13 cellular contexts compared by ENCODE assay signal in the genomic region with DNA sequence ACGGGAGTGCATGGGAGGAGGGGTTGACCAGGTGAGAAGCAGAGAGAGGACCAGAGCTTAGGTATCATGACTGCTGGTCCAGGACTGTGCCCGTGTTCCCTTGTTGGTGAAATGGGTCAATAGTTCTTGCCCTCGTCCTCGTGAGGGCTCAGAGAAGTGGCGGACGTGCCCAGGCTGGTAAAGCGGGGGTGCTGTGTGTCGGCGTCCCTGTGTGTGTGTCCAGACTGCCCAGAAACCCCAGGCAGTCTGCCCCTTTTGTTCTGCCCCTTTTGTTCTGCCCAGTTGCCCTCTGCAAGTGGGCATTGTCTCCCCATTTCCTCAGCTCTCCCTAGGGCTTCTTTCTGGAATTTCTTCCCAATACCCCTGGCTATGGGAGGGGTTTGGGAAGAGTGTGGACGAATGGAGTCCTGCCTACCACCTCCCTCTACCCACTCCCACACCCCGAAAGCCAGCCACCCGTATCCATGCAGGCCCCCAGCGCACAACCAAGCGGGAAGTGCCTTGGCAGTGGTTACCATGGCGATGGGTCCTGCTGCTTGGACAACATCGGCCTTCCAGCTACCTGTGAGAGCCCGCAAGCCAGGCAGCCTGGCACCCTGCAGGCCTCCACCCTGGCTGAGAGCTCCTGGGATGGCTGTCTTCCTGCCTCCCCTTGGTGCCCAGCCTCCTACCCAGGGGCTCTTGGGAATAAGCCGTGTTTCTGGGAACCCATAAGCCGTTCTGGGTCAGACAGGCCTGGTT. TPM values are rescaled to one million over a fixed set of nuclear protein-coding genes. Genes with fewer than 3 reads are reported as not detected.
DNase-seq lines count a peak whose midpoint lies in the region; ATAC-seq and TF ChIP-seq lines count a peak whose summit lies in the region.
"Had no signal": no experiment of that assay in that cellular context is flagged by ENCODE, and none has a peak within 500 bp of the region (broad histone marks: within the 10 kb centered on the region; RNA-seq: fewer than 3 reads in every experiment).

No MANE protein-coding gene starts in this region.

- no peak overlapping the region for H3K9ac ChIP-seq in mesendoderm (ENCODE audit: low read length)

- H3K4me3 ChIP-seq in heart right ventricle (no peak overlapping the region), mesendoderm (ENCODE audit: low read length) (no peak overlapping the region)
- H3K4me3 ChIP-seq: HAP-1, upper lobe of right lung had no signal

- no peak overlapping the region for H3K23ac ChIP-seq in mesendoderm (ENCODE audit: low read length)

- peaks cover 64% of the 10 kb centered on the region for H3K4me1 Mint-ChIP-seq in brain
- H3K4me1 Mint-ChIP-seq in HFFc6 (ENCODE audit: low read depth), result peaks cover 12% of the 10 kb centered on the region
- no peaks in the 10 kb centered on the region for H3K4me1 Mint-ChIP-seq in activated CD4-positive, alpha-beta T cell treated with anti-CD3 and anti-CD28 coated beads, Interleukin-2, amount 10 ng/mL, durations not matched to agents 24 days and 14 days
- H3K4me1 Mint-ChIP-seq: activated CD4-positive, alpha-beta T cell treated with anti-CD3 and anti-CD28 coated beads, Interleukin-2, amount 10 ng/mL, durations not matched to agents 7 days and 5 days had no signal

- H3K27ac Mint-ChIP-seq in brain (peak overlapping the region; percentile 37 to 89 (median 69)), HFFc6 (no peak overlapping the region)
- H3K27ac Mint-ChIP-seq in activated CD4-positive, alpha-beta T cell treated with anti-CD3 and anti-CD28 coated beads, Interleukin-2, amount 10 ng/mL, durations not matched to agents 24 days and 14 days, result no peak overlapping the region
- H3K27ac Mint-ChIP-seq: activated CD4-positive, alpha-beta T cell treated with anti-CD3 and anti-CD28 coated beads, Interleukin-2, amount 10 ng/mL, durations not matched to agents 7 days and 5 days; natural killer cell treated with Interleukin-12 subunit alpha and Interleukin-12 subunit beta and Interleukin-15 and Interleukin-18, amount 100 ng/mL, for 72 hours had no signal

- TF ChIP-seq CTCF in heart right ventricle (IDR thresholded peaks at IDR 0.05) (no peak), brain (conservative IDR thresholded peaks at IDR 0.05) (no peak), HFFc6 (IDR thresholded peaks at IDR 0.05) (no peak)

- H4K5ac ChIP-seq in mesendoderm (ENCODE audit: low read length), result no peak overlapping the region

- no peaks in the 10 kb centered on the region for H3K27me3 Mint-ChIP-seq in brain
- no peaks in the 10 kb centered on the region; the same call in none of the 2 replicates for H3K27me3 Mint-ChIP-seq in HFFc6 (ENCODE audit: insufficient read depth)
- no peaks in the 10 kb centered on the region for H3K27me3 Mint-ChIP-seq in activated CD4-positive, alpha-beta T cell treated with anti-CD3 and anti-CD28 coated beads, Interleukin-2, amount 10 ng/mL, durations not matched to agents 24 days and 14 days
- H3K27me3 Mint-ChIP-seq: activated CD4-positive, alpha-beta T cell treated with anti-CD3 and anti-CD28 coated beads, Interleukin-2, amount 10 ng/mL, durations not matched to agents 7 days and 5 days; natural killer cell treated with Interleukin-12 subunit alpha and Interleukin-12 subunit beta and Interleukin-15 and Interleukin-18, amount 100 ng/mL, for 72 hours had no signal

- no peak overlapping the region for H3K4me3 Mint-ChIP-seq in brain
- no peak overlapping the region for H3K4me3 Mint-ChIP-seq in HFFc6
- no peak overlapping the region for H3K4me3 Mint-ChIP-seq in activated CD4-positive, alpha-beta T cell treated with anti-CD3 and anti-CD28 coated beads, Interleukin-2, amount 10 ng/mL, durations not matched to agents 24 days and 14 days
- H3K4me3 Mint-ChIP-seq: activated CD4-positive, alpha-beta T cell treated with anti-CD3 and anti-CD28 coated beads, Interleukin-2, amount 10 ng/mL, durations not matched to agents 7 days and 5 days; natural killer cell treated with Interleukin-12 subunit alpha and Interleukin-12 subunit beta and Interleukin-15 and Interleukin-18, amount 100 ng/mL, for 72 hours had no signal

- no peak overlapping the region for H2AK5ac ChIP-seq in mesendoderm (ENCODE audit: low read length)

- H3K4me2 ChIP-seq in mesendoderm (ENCODE audit: low read length), result no peak overlapping the region

- H3K27me3 ChIP-seq in heart right ventricle (no peaks in the 10 kb centered on the region), mesendoderm (ENCODE audit: insufficient read depth, low read length, poor library complexity) (no peaks in the 10 kb centered on the region)
- H3K27me3 ChIP-seq: upper lobe of right lung had no signal

- WGBS in heart right ventricle, 2 donors, result 60 to 77% methylated on average over 19 of the region's 19 CpGs
- no CpG with 5 or more reads among the region's 19 CpGs for WGBS in mesendoderm (ENCODE audit: extremely low coverage, insufficient coverage, low lambda C conversion rate)

- no peaks in the 10 kb centered on the region for H3K9me3 ChIP-seq in heart right ventricle
- H3K9me3 ChIP-seq: HAP-1, upper lobe of right lung had no signal

- H3K36me3 Mint-ChIP-seq in brain (no peaks in the 10 kb centered on the region), HFFc6 (ENCODE audit: low read depth) (no peaks in the 10 kb centered on the region)
- H3K36me3 Mint-ChIP-seq in activated CD4-positive, alpha-beta T cell treated with anti-CD3 and anti-CD28 coated beads, Interleukin-2, amount 10 ng/mL, durations not matched to agents 24 days and 14 days (ENCODE audit: low read depth), result no peaks in the 10 kb centered on the region
- H3K36me3 Mint-ChIP-seq: natural killer cell treated with Interleukin-12 subunit alpha and Interleukin-12 subunit beta and Interleukin-15 and Interleukin-18, amount 100 ng/mL, for 72 hours had no signal

- no peaks in the 10 kb centered on the region for H3K79me2 ChIP-seq in mesendoderm (ENCODE audit: control insufficient read depth, insufficient read depth, low read length)

- H3K18ac ChIP-seq in mesendoderm (ENCODE audit: low read length), result no peak overlapping the region

- no peaks in the 10 kb centered on the region for H3K79me1 ChIP-seq in mesendoderm (ENCODE audit: low read length)

- H2BK5ac ChIP-seq in mesendoderm (ENCODE audit: low read length), result no peak overlapping the region

- no peak overlapping the region for H3K4ac ChIP-seq in mesendoderm (ENCODE audit: low read depth, low read length)

- DNase-seq in heart right ventricle, result no peak
- DNase-seq in Right ventricle myocardium inferior (ENCODE audit: missing footprints), result no peak
- DNase-seq in mesendoderm, result peak; percentile 70
- no peak for DNase-seq in HFFc6
- DNase-seq in activated CD4-positive, alpha-beta T cell treated with anti-CD3 and anti-CD28 coated beads, Interleukin-2, amount 10 ng/mL, durations not matched to agents 24 days and 14 days, result no peak
- no peak for DNase-seq in foreskin melanocyte
- DNase-seq: activated CD4-positive, alpha-beta T cell treated with anti-CD3 and anti-CD28 coated beads, Interleukin-2, amount 10 ng/mL, durations not matched to agents 7 days and 5 days; stimulated activated CD4-positive, alpha-beta T cell treated with anti-CD3 and anti-CD28 coated beads, Interleukin-4, amount 100 ng/mL, for 4 hours; upper lobe of right lung had no signal

- intact Hi-C loops in heart right ventricle (cut with DNase I), result loop anchor here in 3 of 10 donors (5.0 kb wide), 1 partner anchor 35 kb away; the partner anchor contains the start of gene ACOT11 (in 3 of the 3)
- intact Hi-C loops in Right ventricle myocardium inferior (cut with DNase I), result loop anchor here (10.0 kb wide), 1 partner anchor 178 kb away; the partner anchor contains the start of gene SSBP3
- intact Hi-C loops in activated CD4-positive, alpha-beta T cell treated with anti-CD3 and anti-CD28 coated beads, Interleukin-2, amount 10 ng/mL, durations not matched to agents 24 days and 14 days (cut with micrococcal nuclease), result no loop called here

- H2BK15ac ChIP-seq in mesendoderm (replicated peaks; ENCODE audit: low read depth), result no peak overlapping the region

- no peak overlapping the region for H3K56ac ChIP-seq in mesendoderm (ENCODE audit: low read length)

- H3K4me1 ChIP-seq in heart right ventricle (peaks cover 12 to 89% (median 63%) of the 10 kb centered on the region in 9 donors), mesendoderm (ENCODE audit: control insufficient read depth, low read depth, low read length) (no peaks in the 10 kb centered on the region)
- H3K4me1 ChIP-seq: HAP-1 had no signal

- H3K27ac ChIP-seq in heart right ventricle, result peak overlapping the region; percentile 65 to 93 (median 87)
- H3K27ac ChIP-seq in mesendoderm (ENCODE audit: low read depth, low read length), result no peak overlapping the region

- ATAC-seq in heart right ventricle (peak in 1 of 8 donors; percentile 16), Right ventricle myocardium inferior (no peak), GM18907 (IDR thresholded peaks at IDR 0.05; ENCODE audit: unreplicated experiment) (no peak)
- ATAC-seq: natural killer cell treated with Interleukin-12 subunit alpha and Interleukin-12 subunit beta and Interleukin-15 and Interleukin-18, amount 100 ng/mL, for 72 hours had no signal

- H3K9me3 Mint-ChIP-seq in brain, result peaks cover 0 to 2% (median 0%) of the 10 kb centered on the region in 5 experiments
- H3K9me3 Mint-ChIP-seq in HFFc6, result no peaks in the 10 kb centered on the region
- H3K9me3 Mint-ChIP-seq in activated CD4-positive, alpha-beta T cell treated with anti-CD3 and anti-CD28 coated beads, Interleukin-2, amount 10 ng/mL, durations not matched to agents 24 days and 14 days, result no peaks in the 10 kb centered on the region
- H3K9me3 Mint-ChIP-seq: activated CD4-positive, alpha-beta T cell treated with anti-CD3 and anti-CD28 coated beads, Interleukin-2, amount 10 ng/mL, durations not matched to agents 7 days and 5 days; natural killer cell treated with Interleukin-12 subunit alpha and Interleukin-12 subunit beta and Interleukin-15 and Interleukin-18, amount 100 ng/mL, for 72 hours had no signal

- no peak overlapping the region for H4K8ac ChIP-seq in mesendoderm (ENCODE audit: low read depth, low read length)

- no peak overlapping the region for H2BK120ac ChIP-seq in mesendoderm (ENCODE audit: low read depth, low read length)

- H3K36me3 ChIP-seq in heart right ventricle (peaks cover 0 to 5% (median 0%) of the 10 kb centered on the region in 9 donors), mesendoderm (ENCODE audit: control insufficient read depth, insufficient read depth, low read length) (no peaks in the 10 kb centered on the region)
- H3K36me3 ChIP-seq: HAP-1, upper lobe of right lung had no signal

RNA-seq across cellular contexts. Expression of gene ACOT11, which starts 34.7 kb away (rescaled TPM):
- 10 to 100 TPM; 25.8 to 77.2 (median 59.4) TPM for total RNA-seq in heart right ventricle
- 10 to 100 TPM; 33.0 to 44.8 TPM for polyA plus RNA-seq in heart right ventricle
- total RNA-seq in Right ventricle myocardium inferior, result 43.4 TPM
- polyA plus RNA-seq in brain (ENCODE audit: insufficient read depth, low read depth, low replicate concordance), result 3.2 TPM
- 3.4 TPM for polyA plus RNA-seq in mesendoderm (2013, experiment 1 of 2)
- polyA plus RNA-seq in mesendoderm (2013, experiment 2 of 2), result 3.5 TPM
- 1 to 10 TPM; 2.9 to 4.8 (median 3.8) TPM for total RNA-seq in HFFc6 (2021; fragmentation: NEBNext Ultra II Directional; extraction: Animal tissue kit (Norgen Biotek cat#: 25700))
- total RNA-seq in activated CD4-positive, alpha-beta T cell treated with anti-CD3 and anti-CD28 coated beads, Interleukin-2, amount 10 ng/mL, durations not matched to agents 24 days and 14 days, result 1.3 and 1.6 TPM in 2 replicates

RNA-seq across cellular contexts. Expression of gene FAM151A, which starts 40.6 kb away (rescaled TPM):
- total RNA-seq in heart right ventricle (1 to 10 TPM in 4 of 10 donors, under 1 TPM in 5, not detected in 1; 0.39 to 2.7 (median 0.94) TPM), Right ventricle myocardium inferior (1.5 TPM)
- polyA plus RNA-seq in heart right ventricle (1 to 10 TPM in 1 of 2 donors, under 1 TPM in 1; 0.64 to 2.9 TPM), brain (ENCODE audit: insufficient read depth, low read depth, low replicate concordance) (not detected)
- polyA plus RNA-seq in mesendoderm (2013, experiment 1 of 2), result not detected
- polyA plus RNA-seq in mesendoderm (2013, experiment 2 of 2), result not detected
- total RNA-seq in HFFc6 (2021; fragmentation: NEBNext Ultra II Directional; extraction: Animal tissue kit (Norgen Biotek cat#: 25700)), result not detected
- total RNA-seq in activated CD4-positive, alpha-beta T cell treated with anti-CD3 and anti-CD28 coated beads, Interleukin-2, amount 10 ng/mL, durations not matched to agents 24 days and 14 days, result not detected in 2 replicates
- total RNA-seq: activated CD4-positive, alpha-beta T cell treated with anti-CD3 and anti-CD28 coated beads, Interleukin-2, amount 10 ng/mL, durations not matched to agents 7 days and 5 days; natural killer cell treated with Interleukin-12 subunit alpha and Interleukin-12 subunit beta and Interleukin-15 and Interleukin-18, amount 100 ng/mL, for 72 hours; upper lobe of right lung had no signal

RNA-seq across cellular contexts. Expression of gene MROH7, which starts 58.9 kb away (rescaled TPM):
- total RNA-seq in heart right ventricle, result 10 to 100 TPM in 6 of 10 donors, 1 to 10 TPM in 4; 2.1 to 19.0 (median 12.8) TPM
- polyA plus RNA-seq in heart right ventricle, result 10 to 100 TPM in 1 of 2 donors, 1 to 10 TPM in 1; 3.4 to 25.8 TPM
- total RNA-seq in Right ventricle myocardium inferior, result 3.8 TPM
- 0.32 TPM for polyA plus RNA-seq in brain (ENCODE audit: insufficient read depth, low read depth, low replicate concordance)
- polyA plus RNA-seq in mesendoderm (2013, experiment 1 of 2), result 0.03 TPM
- 0.01 TPM for polyA plus RNA-seq in mesendoderm (2013, experiment 2 of 2)
- under 1 TPM in 1 of 6 experiments, not detected in 5; 0.09 TPM for total RNA-seq in HFFc6 (2021; fragmentation: NEBNext Ultra II Directional; extraction: Animal tissue kit (Norgen Biotek cat#: 25700))
- total RNA-seq in activated CD4-positive, alpha-beta T cell treated with anti-CD3 and anti-CD28 coated beads, Interleukin-2, amount 10 ng/mL, durations not matched to agents 24 days and 14 days, result 0.07 and 0.12 TPM in 2 replicates

Comparison
In these comparisons a context has a peak if more than half of its experiments do, and no peak if none do; other contexts are left out.
1. H3K27ac Mint-ChIP-seq: peak in brain (5 of 5); none in HFFc6 (single experiment) and activated CD4-positive, alpha-beta T cell treated with anti-CD3 and anti-CD28 coated beads, Interleukin-2, amount 10 ng/mL, durations not matched to agents 24 days and 14 days (single experiment).